In genomic region chr18:59249186-59249774, GRCh38 we compare ENCODE assay signal across 8 cellular contexts. TPM values are rescaled to one million over a fixed set of nuclear protein-coding genes. Genes with fewer than 3 reads are reported as not detected.
A peak's percentile ranks its signal among the peaks of the same experiment; 100 is the strongest.
DNase-seq lines count a peak whose midpoint lies in the region; ATAC-seq, FAIRE-seq and TF ChIP-seq lines count a peak whose summit lies in the region.
"Had no signal": no experiment of that assay in that cellular context is flagged by ENCODE, and none has a peak within 500 bp of the region (broad histone marks: within the 10 kb centered on the region; RNA-seq: fewer than 3 reads in every experiment).

No MANE protein-coding gene starts in this region.

- no TSS peak for BruUV-seq in GM12878 (replicated peaks; lab: Mats Ljungman, UMichigan)

- WGBS in GM12878 (ENCODE audit: insufficient coverage, insufficient replicate concordance, low lambda C conversion rate, missing lambda C conversion rate): 39% methylated on average over 5 of the region's 5 CpGs

- H3K9ac ChIP-seq in GM12878 (ENCODE audit: control insufficient read depth, insufficient read depth, low read length): no peak overlapping the region

- no peak overlapping the region for H3K27ac Mint-ChIP-seq in stimulated activated naive CD8-positive, alpha-beta T cell treated with anti-CD3 and anti-CD28 coated beads, Interleukin-15, amount 100 ng/mL, for 72 hours

- no peak overlapping the region for H3K27ac ChIP-seq in GM12878 (ENCODE audit: control insufficient read depth, insufficient read depth)

- H2AFZ ChIP-seq in GM12878 (ENCODE audit: control insufficient read depth, low read depth, low read length): no peak overlapping the region

- in situ Hi-C loops in GM12878 (cut with MboI): no loop called here

- CTCF ChIA-PET in GM12878 (lab: Yijun Ruan, JAX): interaction anchor here (0.6 to 4.5 kb wide), 21 partner anchors 11 to 574 kb away, joined by 3 to 73 read pairs (median 4); no protein-coding TSS in a partner anchor

- H3K4me1 Mint-ChIP-seq in stimulated activated naive CD8-positive, alpha-beta T cell treated with anti-CD3 and anti-CD28 coated beads, Interleukin-15, amount 100 ng/mL, for 72 hours: no peaks in the 10 kb centered on the region

- ATAC-seq in HG03354 (IDR thresholded peaks at IDR 0.05; ENCODE audit: poor library complexity, severe bottlenecking, unreplicated experiment): peak; percentile 62
- peak; percentile 73 for ATAC-seq in GM12878
- peak; percentile 61 for ATAC-seq in stimulated activated naive CD8-positive, alpha-beta T cell treated with anti-CD3 and anti-CD28 coated beads, Interleukin-15, amount 100 ng/mL, for 72 hours
- ATAC-seq in HG02623 (IDR thresholded peaks at IDR 0.05; ENCODE audit: unreplicated experiment): no peak

- H3K4me2 ChIP-seq in GM12878 (ENCODE audit: control insufficient read depth, insufficient read depth): no peak overlapping the region

- RAD21 ChIA-PET in GM12878 (lab: Charles Lee; ENCODE audit: unreplicated experiment): interaction anchor here (0.9 to 2.8 kb wide), 4 partner anchors 20 to 574 kb away, joined by 3 to 23 read pairs (median 6); partner anchors contain the start of gene SEC11C

- no peaks in the 10 kb centered on the region for H3K36me3 ChIP-seq in GM12878 (ENCODE audit: control insufficient read depth in 2 of 2, insufficient read depth in 2 of 2, low read length in 1 of 2)

- POLR2A ChIA-PET in GM12878 (lab: Charles Lee): interaction anchor here (0.6 kb wide), 1 partner anchor 127 kb away, joined by 3 read pairs; no protein-coding TSS in a partner anchor

- H4K20me1 ChIP-seq in GM12878 (ENCODE audit: control insufficient read depth, insufficient read depth): no peaks in the 10 kb centered on the region

- peak; percentile 70 for TF ChIP-seq RAD21 in GM12878 (IDR thresholded peaks at IDR 0.05; ENCODE audit: insufficient read depth, low read depth, low read length)

- peaks cover 89% of the 10 kb centered on the region for H3K27me3 Mint-ChIP-seq in stimulated activated naive CD8-positive, alpha-beta T cell treated with anti-CD3 and anti-CD28 coated beads, Interleukin-15, amount 100 ng/mL, for 72 hours

- FAIRE-seq in GM12878 (lab: Jason Lieb, UNC): peak; percentile 83

- no peaks in the 10 kb centered on the region for H3K9me3 ChIP-seq in GM12878 (replicated peaks; ENCODE audit: control insufficient read depth, insufficient read depth, low read length)

- H3K4me3 ChIP-seq in GM12878: no peak overlapping the region

- intact Hi-C loops in GM12878 (cut with micrococcal nuclease; ENCODE audit: unreplicated experiment): loop anchor here (1.0 to 10.0 kb wide), 3 partner anchors 59 to 576 kb away; no protein-coding TSS in a partner anchor

- no peaks in the 10 kb centered on the region for H3K9me3 Mint-ChIP-seq in stimulated activated naive CD8-positive, alpha-beta T cell treated with anti-CD3 and anti-CD28 coated beads, Interleukin-15, amount 100 ng/mL, for 72 hours

- no peaks in the 10 kb centered on the region for H3K4me1 ChIP-seq in GM12878 (ENCODE audit: control insufficient read depth, insufficient read depth, low read length)

- no peak overlapping the region for H3K4me3 Mint-ChIP-seq in stimulated activated naive CD8-positive, alpha-beta T cell treated with anti-CD3 and anti-CD28 coated beads, Interleukin-15, amount 100 ng/mL, for 72 hours

- peaks cover 0 to under 1% of the 10 kb centered on the region in 2 experiments; a peak in 1 of 4 replicates for H3K27me3 ChIP-seq in GM12878 (replicated peaks in 1 of 2; ENCODE audit: control insufficient read depth in 2 of 2, insufficient read depth in 2 of 2, low read length in 1 of 2)

- no peak for TF ChIP-seq EP300 in GM12878 (IDR thresholded peaks at IDR 0.05; ENCODE audit: borderline replicate concordance in 1 of 2, control insufficient read depth in 1 of 2, low read depth in 2 of 2, low read length in 2 of 2)

- SMC1A ChIA-PET in GM12878 (lab: Charles Lee; ENCODE audit: uncharacterized antibody, unreplicated experiment): interaction anchor here (0.6 to 3.5 kb wide), 11 partner anchors 26 to 574 kb away, joined by 3 to 43 read pairs (median 3); no protein-coding TSS in a partner anchor

- TF ChIP-seq POLR2A in GM12878 (IDR thresholded peaks at IDR 0.05; ENCODE audit: low read depth, low read length): no peak

- peak; percentile 69 to 74 (median 73) for TF ChIP-seq CTCF in GM12878 (IDR thresholded peaks at IDR 0.05 in 2 of 3, conservative IDR thresholded peaks at IDR 0.05 in 1 of 3; ENCODE audit: control insufficient read depth in 2 of 3, extremely low read depth in 1 of 3, insufficient read depth in 1 of 3, low read depth in 3 of 3, low read length in 3 of 3)

- no peaks in the 10 kb centered on the region for H3K79me2 ChIP-seq in GM12878 (ENCODE audit: control insufficient read depth, insufficient read depth, low read length)

- peak; percentile 79 for DNase-seq in EL
- peak; percentile 96 for DNase-seq in NCI-H510A treated with DMSO at 0.1 percent for 48 hours (lab: John Stamatoyannopoulos, UW)
- DNase-seq in GM12878 (ENCODE audit: low read depth, low spot score): no peak
- DNase-seq in inferior parietal cortex (ENCODE audit: extremely low spot score): peak; percentile 88
- peak in 1 of 2 donors; percentile 38 for DNase-seq in stimulated activated naive CD8-positive, alpha-beta T cell treated with anti-CD3 and anti-CD28 coated beads, Interleukin-15, amount 100 ng/mL, for 72 hours

TF ChIP-seq in GM12878, 131 proteins besides CTCF, POLR2A, EP300 and RAD21:
- TF ChIP-seq SMC3 (IDR thresholded peaks at IDR 0.05; ENCODE audit: borderline replicate concordance, low read length) (peak; percentile 63; the same call in 1 of the 2 replicates), ZBTB4 (CRISPR knock-in tag; IDR thresholded peaks at IDR 0.05) (no peak)

RNA-seq across cellular contexts. Expression of gene RAX, which starts 24.0 kb away (rescaled TPM):
- total RNA-seq in GM12878 (2013; cell fraction: nucleolus; rRNA removed): not detected in 2 replicates
- total RNA-seq in GM12878 (2014; rRNA removed) (not detected in 2 replicates), GM12878 (2014; rRNA removed; fragmentation: Illumina TruSeq; extraction: Trizol) (not detected in 2 replicates), GM12878 (2021) (not detected in 2 replicates)
- not detected for polyA plus RNA-seq in GM12878 (2011; ENCODE audit: low read depth)
- polyA plus RNA-seq in GM12878 (2011; rRNA removed) (not detected in 2 replicates), GM12878 (2014; fragmentation: Illumina TruSeq; extraction: Trizol) (not detected in 2 replicates), GM12878 (2014; fragmentation: Nextera tagmentation; extraction: Ambion mirVana) (not detected), GM12878 (2014; rRNA removed) (not detected in 2 replicates), GM12878 (2016; fragmentation: Nextera tagmentation; extraction: Ambion mirVana) (not detected)
- polyA plus RNA-seq in GM12878 (2011; cell fraction: cytosol; rRNA removed): not detected in 2 replicates
- polyA plus RNA-seq in GM12878 (2011; cell fraction: nucleus; rRNA removed): not detected in 2 replicates
- polyA plus RNA-seq in GM12878 (2012): not detected in 2 replicates
- polyA minus RNA-seq in GM12878 (2011; rRNA and poly(A)+ RNA removed): not detected in 2 replicates
- not detected in 2 replicates for polyA minus RNA-seq in GM12878 (2011; cell fraction: cytosol; rRNA and poly(A)+ RNA removed)
- not detected in 2 replicates for polyA minus RNA-seq in GM12878 (2011; cell fraction: nucleus; rRNA and poly(A)+ RNA removed)
- total RNA-seq: activated CD8-positive, alpha-beta memory T cell treated with anti-CD3 and anti-CD28 coated beads for 36 hours had no signal

RNA-seq across cellular contexts. Expression of gene GRP, which starts 29.3 kb away (rescaled TPM):
- total RNA-seq in GM12878 (2013; cell fraction: nucleolus; rRNA removed): not detected in 2 replicates
- total RNA-seq in GM12878 (2014; rRNA removed): not detected in 2 replicates
- total RNA-seq in GM12878 (2014; rRNA removed; fragmentation: Illumina TruSeq; extraction: Trizol): not detected in 2 replicates
- total RNA-seq in GM12878 (2021): not detected in 2 replicates
- polyA plus RNA-seq in GM12878 (2011; ENCODE audit: low read depth): not detected
- not detected in 2 replicates for polyA plus RNA-seq in GM12878 (2011; rRNA removed)
- polyA plus RNA-seq in GM12878 (2011; cell fraction: cytosol; rRNA removed): not detected in 2 replicates
- polyA plus RNA-seq in GM12878 (2011; cell fraction: nucleus; rRNA removed): not detected in 2 replicates
- polyA plus RNA-seq in GM12878 (2012): not detected in 2 replicates
- not detected in 2 replicates for polyA plus RNA-seq in GM12878 (2014; fragmentation: Illumina TruSeq; extraction: Trizol)
- not detected for polyA plus RNA-seq in GM12878 (2014; fragmentation: Nextera tagmentation; extraction: Ambion mirVana)
- not detected in 2 replicates for polyA plus RNA-seq in GM12878 (2014; rRNA removed)
- polyA plus RNA-seq in GM12878 (2016; fragmentation: Nextera tagmentation; extraction: Ambion mirVana): not detected
- polyA minus RNA-seq in GM12878 (2011; rRNA and poly(A)+ RNA removed): not detected in 2 replicates
- not detected in 2 replicates for polyA minus RNA-seq in GM12878 (2011; cell fraction: cytosol; rRNA and poly(A)+ RNA removed)
- polyA minus RNA-seq in GM12878 (2011; cell fraction: nucleus; rRNA and poly(A)+ RNA removed): not detected in 2 replicates
- total RNA-seq: activated CD8-positive, alpha-beta memory T cell treated with anti-CD3 and anti-CD28 coated beads for 36 hours had no signal
